Comparison of ENCODE assay signal across 1 cellular context in genomic region chr10:32378371-32379301, GRCh38.
TF ChIP-seq lines count a peak whose summit lies in the region.

No MANE protein-coding gene starts in this region.

TF ChIP-seq in HCT116, 20 proteins besides CTCF, POLR2A, EP300 and RAD21 (continued from another document):
- TF ChIP-seq, protein P1, sequence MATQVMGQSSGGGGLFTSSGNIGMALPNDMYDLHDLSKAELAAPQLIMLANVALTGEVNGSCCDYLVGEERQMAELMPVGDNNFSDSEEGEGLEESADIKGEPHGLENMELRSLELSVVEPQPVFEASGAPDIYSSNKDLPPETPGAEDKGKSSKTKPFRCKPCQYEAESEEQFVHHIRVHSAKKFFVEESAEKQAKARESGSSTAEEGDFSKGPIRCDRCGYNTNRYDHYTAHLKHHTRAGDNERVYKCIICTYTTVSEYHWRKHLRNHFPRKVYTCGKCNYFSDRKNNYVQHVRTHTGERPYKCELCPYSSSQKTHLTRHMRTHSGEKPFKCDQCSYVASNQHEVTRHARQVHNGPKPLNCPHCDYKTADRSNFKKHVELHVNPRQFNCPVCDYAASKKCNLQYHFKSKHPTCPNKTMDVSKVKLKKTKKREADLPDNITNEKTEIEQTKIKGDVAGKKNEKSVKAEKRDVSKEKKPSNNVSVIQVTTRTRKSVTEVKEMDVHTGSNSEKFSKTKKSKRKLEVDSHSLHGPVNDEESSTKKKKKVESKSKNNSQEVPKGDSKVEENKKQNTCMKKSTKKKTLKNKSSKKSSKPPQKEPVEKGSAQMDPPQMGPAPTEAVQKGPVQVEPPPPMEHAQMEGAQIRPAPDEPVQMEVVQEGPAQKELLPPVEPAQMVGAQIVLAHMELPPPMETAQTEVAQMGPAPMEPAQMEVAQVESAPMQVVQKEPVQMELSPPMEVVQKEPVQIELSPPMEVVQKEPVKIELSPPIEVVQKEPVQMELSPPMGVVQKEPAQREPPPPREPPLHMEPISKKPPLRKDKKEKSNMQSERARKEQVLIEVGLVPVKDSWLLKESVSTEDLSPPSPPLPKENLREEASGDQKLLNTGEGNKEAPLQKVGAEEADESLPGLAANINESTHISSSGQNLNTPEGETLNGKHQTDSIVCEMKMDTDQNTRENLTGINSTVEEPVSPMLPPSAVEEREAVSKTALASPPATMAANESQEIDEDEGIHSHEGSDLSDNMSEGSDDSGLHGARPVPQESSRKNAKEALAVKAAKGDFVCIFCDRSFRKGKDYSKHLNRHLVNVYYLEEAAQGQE (IDR thresholded peaks at IDR 0.05; ENCODE audit: low read depth), result no peak
- TF ChIP-seq ZBTB33 (IDR thresholded peaks at IDR 0.05; ENCODE audit: extremely low read depth, insufficient replicate concordance, low read length) (no peak), EGR1 (IDR thresholded peaks at IDR 0.05; ENCODE audit: low read depth) (peak; percentile 53), YY1 (IDR thresholded peaks at IDR 0.05; ENCODE audit: extremely low read depth, insufficient replicate concordance, low read depth, low read length) (peak; percentile 75), EZH2phosphoT487 (IDR thresholded peaks at IDR 0.05; ENCODE audit: borderline replicate concordance) (no peak), SP1 (IDR thresholded peaks at IDR 0.05; ENCODE audit: low read depth) (peak; percentile 62), FOSL1 (IDR thresholded peaks at IDR 0.05; ENCODE audit: low read depth) (no peak), SRF (IDR thresholded peaks at IDR 0.05; ENCODE audit: low read depth) (peak; percentile 41; the same call in 1 of the 2 replicates), TCF7L2 (IDR thresholded peaks at IDR 0.05; ENCODE audit: borderline replicate concordance, extremely low read depth, insufficient read depth, insufficient read length) (no peak), JUND (IDR thresholded peaks at IDR 0.05) (no peak; the same call in 1 of the 2 replicates), ELF1 (IDR thresholded peaks at IDR 0.05; ENCODE audit: borderline replicate concordance, low read depth) (no peak)
TF ChIP-seq in HCT116: peak in this region for 8.
